Comparison of ENCODE assay signal across 11 cellular contexts in the genomic region with DNA sequence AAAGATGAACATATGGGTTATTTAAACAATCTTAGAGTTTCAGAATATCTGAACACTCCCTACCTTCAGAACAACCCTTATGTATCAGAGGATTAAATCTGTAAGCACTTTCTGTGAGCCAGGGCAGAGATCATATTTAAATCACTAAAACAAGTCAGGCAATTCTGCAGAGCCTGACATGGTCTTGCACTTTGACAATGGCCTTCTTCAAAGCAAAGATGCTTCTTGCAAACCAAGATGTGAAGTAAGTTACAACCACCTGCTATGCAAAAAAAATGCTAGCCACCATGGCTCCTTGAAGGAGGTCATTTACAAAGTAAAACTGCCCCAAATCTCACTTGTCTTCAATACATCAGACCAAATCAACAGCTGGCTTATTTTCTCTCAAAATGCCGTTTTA. TPM values are rescaled to one million over a fixed set of nuclear protein-coding genes. Genes with fewer than 3 reads are reported as not detected.
DNase-seq lines count a peak whose midpoint lies in the region; ATAC-seq, FAIRE-seq and TF ChIP-seq lines count a peak whose summit lies in the region.
"Had no signal": no experiment of that assay in that cellular context is flagged by ENCODE, and none has a peak within 500 bp of the region (broad histone marks: within the 10 kb centered on the region; RNA-seq: fewer than 3 reads in every experiment).

No MANE protein-coding gene starts in this region.

- peaks cover 78% of the 10 kb centered on the region for H3K79me2 ChIP-seq in HepG2 (ENCODE audit: insufficient read depth, low read length)

- no peak overlapping the region for H3K18ac ChIP-seq in mesenchymal stem cell (ENCODE audit: low read depth in 1 of 2, low read length in 2 of 2)

- H3K9me3 Mint-ChIP-seq in activated T-helper 17 cell treated with anti-CD3 and anti-CD28 coated beads, Interleukin-2, amount 50 U/mL, for 72 hours = no peaks in the 10 kb centered on the region

- no peak for FAIRE-seq in HepG2 (lab: Jason Lieb, UNC)

- H3K79me1 ChIP-seq in mesenchymal stem cell (replicated peaks; ENCODE audit: low read length, poor library complexity, severe bottlenecking) = peaks cover 4% of the 10 kb centered on the region

- DNase-seq in HepG2 (ENCODE audit: low spot score) (no peak), right lobe of liver (no peak), mesenchymal stem cell (no peak), upper lobe of right lung (no peak), NOMO-1 treated with DMSO at 0.1 percent for 48 hours (lab: John Stamatoyannopoulos, UW; ENCODE audit: unreplicated experiment) (no peak)
- DNase-seq: body of pancreas, NCI-H2029, uterus had no signal

- TF ChIP-seq CTCF in HepG2 (CRISPR knock-in tag; IDR thresholded peaks at IDR 0.05) (no peak), right lobe of liver (IDR thresholded peaks at IDR 0.05) (no peak), upper lobe of right lung (IDR thresholded peaks at IDR 0.05) (no peak), gastroesophageal sphincter (IDR thresholded peaks at IDR 0.05) (no peak)

- H4K8ac ChIP-seq in mesenchymal stem cell (ENCODE audit: low read length) = no peak overlapping the region

- CTCF ChIA-PET in HepG2 (lab: Yijun Ruan, JAX; ENCODE audit: low intra/inter-chr PET ratio, low total read pairs) = no interaction called here

- no peak overlapping the region for H3K14ac ChIP-seq in mesenchymal stem cell (ENCODE audit: low read length in 2 of 2)

- no peak overlapping the region for H4K91ac ChIP-seq in mesenchymal stem cell (ENCODE audit: low read length)

- H3K9me3 ChIP-seq in HepG2 (ENCODE audit: low read length) (no peaks in the 10 kb centered on the region), right lobe of liver (no peaks in the 10 kb centered on the region), mesenchymal stem cell (ENCODE audit: control insufficient read depth, low read length) (no peaks in the 10 kb centered on the region), upper lobe of right lung (no peaks in the 10 kb centered on the region), gastroesophageal sphincter (no peaks in the 10 kb centered on the region)
- H3K9me3 ChIP-seq: body of pancreas, uterus had no signal

- H3K27me3 ChIP-seq in HepG2 (ENCODE audit: control insufficient read depth in 1 of 2, insufficient read depth in 2 of 2, low read length in 2 of 2) (no peaks in the 10 kb centered on the region; a peak in 1 of 5 replicates), right lobe of liver (no peaks in the 10 kb centered on the region), mesenchymal stem cell (ENCODE audit: control insufficient read depth in 1 of 2, insufficient read depth in 1 of 2, low read length in 2 of 2) (no peaks in the 10 kb centered on the region), upper lobe of right lung (no peaks in the 10 kb centered on the region), gastroesophageal sphincter (no peaks in the 10 kb centered on the region)
- H3K27me3 ChIP-seq: body of pancreas, uterus had no signal

- H3K4me1 ChIP-seq in HepG2 (ENCODE audit: insufficient read depth, low read length) = peaks cover 63% of the 10 kb centered on the region
- H3K4me1 ChIP-seq in right lobe of liver = peaks cover 0 to 39% (median 14%) of the 10 kb centered on the region in 4 donors
- H3K4me1 ChIP-seq in mesenchymal stem cell (ENCODE audit: control insufficient read depth, insufficient read depth, low read depth, low read length) = peaks cover 16% of the 10 kb centered on the region
- H3K4me1 ChIP-seq in upper lobe of right lung = peaks cover 46% of the 10 kb centered on the region
- H3K4me1 ChIP-seq in gastroesophageal sphincter = peaks cover 0 to 89% (median 30%) of the 10 kb centered on the region in 3 donors

- no peak for TF ChIP-seq RAD21 in HepG2 (CRISPR knock-in tag; IDR thresholded peaks at IDR 0.05)

- BruUV-seq in HepG2 (replicated peaks; lab: Mats Ljungman, UMichigan) = no TSS peak

- intact Hi-C loops in HepG2 (cut with micrococcal nuclease; ENCODE audit: unreplicated experiment) (no loop called here), right lobe of liver (cut with DNase I) (no loop called here), upper lobe of right lung (cut with DNase I) (no loop called here)

- 21% methylated on average over 1 of the region's 1 CpG for WGBS in HepG2 (ENCODE audit: low lambda C conversion rate)
- WGBS in right lobe of liver (ENCODE audit: insufficient coverage, low coverage, low lambda C conversion rate, missing lambda C conversion rate) = 31% methylated on average over 1 of the region's 1 CpG
- no CpG with 5 or more reads among the region's 1 CpG for WGBS in mesenchymal stem cell
- WGBS in gastroesophageal sphincter (ENCODE audit: low coverage in 1 of 2), 2 donors = 8 to 13% methylated on average over 1 of the region's 1 CpG

- H3K4ac ChIP-seq in mesenchymal stem cell (ENCODE audit: low read depth in 1 of 2, low read length in 2 of 2) = no peak overlapping the region

- no peak for ATAC-seq in HepG2
- no peak for ATAC-seq in right lobe of liver
- ATAC-seq in activated T-helper 17 cell treated with anti-CD3 and anti-CD28 coated beads, Interleukin-2, amount 50 U/mL, for 72 hours (replicated peaks) = no peak
- no peak for ATAC-seq in upper lobe of right lung
- ATAC-seq in gastroesophageal sphincter = no peak
- no peak for ATAC-seq in GM18909 (IDR thresholded peaks at IDR 0.05; ENCODE audit: poor library complexity, unreplicated experiment)
- ATAC-seq: body of pancreas had no signal

- H2AFZ ChIP-seq in HepG2 (ENCODE audit: low read length) (no peak overlapping the region), mesenchymal stem cell (ENCODE audit: low read depth, low read length) (no peak overlapping the region)

- H2BK12ac ChIP-seq in mesenchymal stem cell (ENCODE audit: low read length in 2 of 2) = no peak overlapping the region

- peaks cover 75% of the 10 kb centered on the region for H4K20me1 ChIP-seq in HepG2 (ENCODE audit: insufficient read depth, low read length)

- H3K9ac ChIP-seq in HepG2 (ENCODE audit: insufficient read depth, low read depth, low read length) (peak overlapping the region; percentile 94; the same call in 1 of the 2 replicates), mesenchymal stem cell (ENCODE audit: low read length) (peak overlapping the region; percentile 92)

- H3K36me3 Mint-ChIP-seq in activated T-helper 17 cell treated with anti-CD3 and anti-CD28 coated beads, Interleukin-2, amount 50 U/mL, for 72 hours (ENCODE audit: low read depth) = peaks cover 83% of the 10 kb centered on the region

- in situ Hi-C loops in HepG2 (cut with HindIII; ENCODE audit: extremely low pct_ligation_motif_present, low pct_unique_long_range_greater_than_20kb) = no loop called here

- H3K27me3 Mint-ChIP-seq in activated T-helper 17 cell treated with anti-CD3 and anti-CD28 coated beads, Interleukin-2, amount 50 U/mL, for 72 hours = no peaks in the 10 kb centered on the region

- no peak overlapping the region for H2BK5ac ChIP-seq in mesenchymal stem cell (ENCODE audit: low read depth, low read length, poor library complexity, severe bottlenecking)

- H3K27ac Mint-ChIP-seq in activated T-helper 17 cell treated with anti-CD3 and anti-CD28 coated beads, Interleukin-2, amount 50 U/mL, for 72 hours = peak overlapping the region; percentile 97

- H3K36me3 ChIP-seq in HepG2 (replicated peaks in 1 of 2; ENCODE audit: control insufficient read depth in 1 of 2, insufficient read depth in 2 of 2, low read length in 2 of 2) (peaks cover 1 to 19% of the 10 kb centered on the region in 2 experiments; a peak in 4 of 5 replicates), right lobe of liver (no peaks in the 10 kb centered on the region), mesenchymal stem cell (ENCODE audit: control insufficient read depth in 1 of 2, insufficient read depth in 2 of 2, low read depth in 1 of 2, low read length in 2 of 2) (peaks cover 8 to 12% of the 10 kb centered on the region in 2 experiments), upper lobe of right lung (peaks cover 9% of the 10 kb centered on the region), gastroesophageal sphincter (peaks cover 0 to 13% of the 10 kb centered on the region in 2 donors)
- H3K36me3 ChIP-seq: uterus had no signal

- peak overlapping the region; percentile 96 for H3K4me3 Mint-ChIP-seq in activated T-helper 17 cell treated with anti-CD3 and anti-CD28 coated beads, Interleukin-2, amount 50 U/mL, for 72 hours

- no peak overlapping the region for H2BK120ac ChIP-seq in mesenchymal stem cell (ENCODE audit: low read depth, low read length)

- no peak overlapping the region for H2AK5ac ChIP-seq in mesenchymal stem cell (ENCODE audit: low read length, severe bottlenecking)

- no peak overlapping the region for H2BK15ac ChIP-seq in mesenchymal stem cell (ENCODE audit: low read depth, poor library complexity, severe bottlenecking)

- H3K27ac ChIP-seq in HepG2 (ENCODE audit: extremely low read length, insufficient read depth, low read length) (no peak overlapping the region), right lobe of liver (no peak overlapping the region), mesenchymal stem cell (ENCODE audit: low read length, poor library complexity, severe bottlenecking) (no peak overlapping the region), upper lobe of right lung (no peak overlapping the region), gastroesophageal sphincter (no peak overlapping the region)
- H3K27ac ChIP-seq: uterus had no signal

- POLR2A ChIA-PET in HepG2 (lab: Yijun Ruan, JAX) = no interaction called here

- H3K23ac ChIP-seq in mesenchymal stem cell (ENCODE audit: low read length in 2 of 2) = no peak overlapping the region

- TF ChIP-seq EP300 in HepG2 (IDR thresholded peaks at IDR 0.05; ENCODE audit: low read depth in 2 of 2, low read length in 2 of 2) (no peak), HepG2 (CRISPR knock-in tag; IDR thresholded peaks at IDR 0.05; ENCODE audit: borderline replicate concordance) (no peak), gastroesophageal sphincter (IDR thresholded peaks at IDR 0.05) (no peak)

- no peak for TF ChIP-seq POLR2A in HepG2 (IDR thresholded peaks at IDR 0.05; ENCODE audit: insufficient read depth in 1 of 2, low read depth in 2 of 2, low read length in 2 of 2)
- TF ChIP-seq POLR2A in right lobe of liver (IDR thresholded peaks at IDR 0.05) = no peak
- no peak for TF ChIP-seq POLR2A in gastroesophageal sphincter (IDR thresholded peaks at IDR 0.05)

- H3K4me2 ChIP-seq in HepG2 (ENCODE audit: low read depth, low read length) = peak overlapping the region; percentile 78
- no peak overlapping the region for H3K4me2 ChIP-seq in mesenchymal stem cell (ENCODE audit: low read length, poor library complexity, severe bottlenecking)

- peaks cover 33% of the 10 kb centered on the region for H3K4me1 Mint-ChIP-seq in activated T-helper 17 cell treated with anti-CD3 and anti-CD28 coated beads, Interleukin-2, amount 50 U/mL, for 72 hours

- peak overlapping the region; percentile 23 to 96 (median 86); a peak in 3 of 6 replicates for H3K4me3 ChIP-seq in HepG2 (replicated peaks in 1 of 3; ENCODE audit: insufficient read depth in 1 of 3, low read depth in 2 of 3, low read length in 3 of 3)
- H3K4me3 ChIP-seq in right lobe of liver = no peak overlapping the region
- H3K4me3 ChIP-seq in mesenchymal stem cell (ENCODE audit: insufficient read depth in 1 of 2, low read depth in 1 of 2, low read length in 2 of 2) = peak overlapping the region in 1 of 2 experiments; percentile 94
- peak overlapping the region; percentile 97 for H3K4me3 ChIP-seq in upper lobe of right lung
- peak overlapping the region in 1 of 2 donors; percentile 98 for H3K4me3 ChIP-seq in gastroesophageal sphincter
- H3K4me3 ChIP-seq: body of pancreas had no signal

RNA-seq across cellular contexts. Expression of a gene that starts 3.2 kb away (rescaled TPM):
- total RNA-seq in HepG2 (2016; rRNA removed; fragmentation: Illumina TruSeq; extraction: Trizol) (187 and 277 TPM in 2 replicates), right lobe of liver (10 to 100 TPM; 32.8 to 51.7 (median 36.2) TPM), upper lobe of right lung (90.6 TPM), gastroesophageal sphincter (100 to 1,000 TPM; 103 to 135 (median 126) TPM)
- 112 and 117 TPM in 2 replicates for total RNA-seq in HepG2 (2016; cell fraction: cytosol; rRNA removed; fragmentation: Illumina TruSeq; extraction: Trizol; ENCODE audit: low read depth)
- 187 and 271 TPM in 2 replicates for total RNA-seq in HepG2 (2016; cell fraction: insoluble cytoplasmic fraction; rRNA removed; fragmentation: Illumina TruSeq; extraction: Trizol)
- total RNA-seq in HepG2 (2016; cell fraction: membrane; rRNA removed; fragmentation: Illumina TruSeq; extraction: Trizol) = 307 and 332 TPM in 2 replicates
- 113 and 126 TPM in 2 replicates for total RNA-seq in HepG2 (2016; cell fraction: nucleus; rRNA removed; fragmentation: Illumina TruSeq; extraction: Trizol)
- 133 and 178 TPM in 2 replicates for polyA plus RNA-seq in HepG2 (2011; rRNA removed)
- 72.4 and 101 TPM in 2 replicates for polyA plus RNA-seq in HepG2 (2011; cell fraction: cytosol; rRNA removed)
- 48.0 and 54.4 TPM in 2 replicates for polyA plus RNA-seq in HepG2 (2011; cell fraction: nucleus; rRNA removed)
- polyA plus RNA-seq in HepG2 (2012) = 156 and 233 TPM in 2 replicates
- polyA plus RNA-seq in HepG2 (2016; cell fraction: cytosol; fragmentation: Illumina TruSeq; extraction: Trizol; ENCODE audit: low read depth) = 144 and 159 TPM in 2 replicates
- 329 and 330 TPM in 2 replicates for polyA plus RNA-seq in HepG2 (2016; cell fraction: insoluble cytoplasmic fraction; fragmentation: Illumina TruSeq; extraction: Trizol; ENCODE audit: low read depth)
- polyA plus RNA-seq in HepG2 (2016; cell fraction: membrane; fragmentation: Illumina TruSeq; extraction: Trizol; ENCODE audit: low read depth) = 307 and 315 TPM in 2 replicates
- 168 and 174 TPM in 2 replicates for polyA plus RNA-seq in HepG2 (2016; cell fraction: nucleus; fragmentation: Illumina TruSeq; extraction: Trizol; ENCODE audit: insufficient read depth, low read depth)
- 69.1 TPM in 2 replicates for polyA minus RNA-seq in HepG2 (2011; rRNA and poly(A)+ RNA removed; ENCODE audit: low replicate concordance)
- 110 and 111 TPM in 2 replicates for polyA minus RNA-seq in HepG2 (2011; cell fraction: cytosol; rRNA and poly(A)+ RNA removed)
- polyA minus RNA-seq in HepG2 (2011; cell fraction: nucleus; rRNA and poly(A)+ RNA removed) = 115 and 125 TPM in 2 replicates
- total RNA-seq in activated T-helper 17 cell treated with anti-CD3 and anti-CD28 coated beads, Interleukin-2, amount 50 U/mL, for 72 hours = 100 to 1,000 TPM; 185 to 259 TPM
- 121 TPM for polyA plus RNA-seq in mesenchymal stem cell (2013, experiment 1 of 2)
- 123 TPM for polyA plus RNA-seq in mesenchymal stem cell (2013, experiment 2 of 2)

RNA-seq across cellular contexts. Expression of a gene that starts 50.6 kb away (rescaled TPM):
- total RNA-seq in HepG2 (2016; rRNA removed; fragmentation: Illumina TruSeq; extraction: Trizol) = 0.20 and 0.49 TPM in 2 replicates
- not detected in 2 replicates for total RNA-seq in HepG2 (2016; cell fraction: cytosol; rRNA removed; fragmentation: Illumina TruSeq; extraction: Trizol; ENCODE audit: low read depth)
- 0.36 and 0.54 TPM in 2 replicates for total RNA-seq in HepG2 (2016; cell fraction: insoluble cytoplasmic fraction; rRNA removed; fragmentation: Illumina TruSeq; extraction: Trizol)
- total RNA-seq in HepG2 (2016; cell fraction: membrane; rRNA removed; fragmentation: Illumina TruSeq; extraction: Trizol) = 0.14 and 0.37 TPM in 2 replicates
- total RNA-seq in HepG2 (2016; cell fraction: nucleus; rRNA removed; fragmentation: Illumina TruSeq; extraction: Trizol) = 0.47 and 0.53 TPM in 2 replicates
- polyA plus RNA-seq in HepG2 (2011; rRNA removed) = 0.88 and 1.3 TPM in 2 replicates
- 0.59 and 0.87 TPM in 2 replicates for polyA plus RNA-seq in HepG2 (2011; cell fraction: cytosol; rRNA removed)
- 0.33 and 0.35 TPM in 2 replicates for polyA plus RNA-seq in HepG2 (2011; cell fraction: nucleus; rRNA removed)
- 0.47 and 0.50 TPM in 2 replicates for polyA plus RNA-seq in HepG2 (2012)
- polyA plus RNA-seq in HepG2 (2016; cell fraction: cytosol; fragmentation: Illumina TruSeq; extraction: Trizol; ENCODE audit: low read depth) = 0.16 and 0.32 TPM in 2 replicates
- 0.36 and 0.67 TPM in 2 replicates for polyA plus RNA-seq in HepG2 (2016; cell fraction: insoluble cytoplasmic fraction; fragmentation: Illumina TruSeq; extraction: Trizol; ENCODE audit: low read depth)
- 0.29 TPM in 1 of 2 replicates, not detected in the other for polyA plus RNA-seq in HepG2 (2016; cell fraction: membrane; fragmentation: Illumina TruSeq; extraction: Trizol; ENCODE audit: low read depth)
- 0.49 and 0.82 TPM in 2 replicates for polyA plus RNA-seq in HepG2 (2016; cell fraction: nucleus; fragmentation: Illumina TruSeq; extraction: Trizol; ENCODE audit: insufficient read depth, low read depth)
- polyA minus RNA-seq in HepG2 (2011; rRNA and poly(A)+ RNA removed; ENCODE audit: low replicate concordance) = 0.16 and 0.64 TPM in 2 replicates
- polyA minus RNA-seq in HepG2 (2011; cell fraction: cytosol; rRNA and poly(A)+ RNA removed) = not detected in 2 replicates
- 0.50 TPM in 1 of 2 replicates, not detected in the other for polyA minus RNA-seq in HepG2 (2011; cell fraction: nucleus; rRNA and poly(A)+ RNA removed)
- 1 to 10 TPM in 5 of 6 experiments, under 1 TPM in 1; 0.55 to 2.4 (median 1.6) TPM for total RNA-seq in right lobe of liver
- 1 to 10 TPM in 1 of 2 donors, under 1 TPM in 1; 0.71 to 1.7 TPM for total RNA-seq in activated T-helper 17 cell treated with anti-CD3 and anti-CD28 coated beads, Interleukin-2, amount 50 U/mL, for 72 hours
- polyA plus RNA-seq in mesenchymal stem cell (2013, experiment 1 of 2) = 5.3 TPM
- 5.5 TPM for polyA plus RNA-seq in mesenchymal stem cell (2013, experiment 2 of 2)
- total RNA-seq in upper lobe of right lung = 21.3 TPM
- total RNA-seq in gastroesophageal sphincter = 10 to 100 TPM in 1 of 4 donors, 1 to 10 TPM in 3; 1.4 to 12.0 (median 8.1) TPM

Comparison
In these comparisons a context has a peak if more than half of its experiments do, and no peak if none do; other contexts are left out.
1. H3K4me3 ChIP-seq: peak in HepG2 (3 of 3) and upper lobe of right lung (single experiment); none in right lobe of liver (0 of 3).